8 cellular contexts compared by ENCODE assay signal in the genomic region with DNA sequence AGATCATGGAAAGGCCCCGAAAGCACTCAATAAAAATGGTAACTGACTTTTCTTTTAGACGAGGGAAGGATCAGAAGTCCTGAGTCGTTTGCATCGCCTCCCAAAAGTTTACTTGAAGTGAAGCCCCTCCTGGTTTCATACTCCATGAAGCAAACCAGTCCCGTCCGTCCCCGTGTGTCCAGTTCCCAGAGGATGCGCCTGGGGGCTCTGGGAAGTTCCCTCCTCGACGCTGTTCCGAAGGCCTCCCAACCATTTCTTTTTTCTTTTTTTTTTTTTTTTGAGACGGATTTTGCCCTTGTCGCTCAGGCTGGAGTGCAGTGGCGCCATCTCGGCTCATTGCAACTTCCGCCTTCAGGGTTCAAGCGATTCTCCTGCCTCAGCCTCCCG. TPM values are rescaled to one million over a fixed set of nuclear protein-coding genes. Genes with fewer than 3 reads are reported as not detected.
DNase-seq lines count a peak whose midpoint lies in the region; ATAC-seq, FAIRE-seq and TF ChIP-seq lines count a peak whose summit lies in the region.

No MANE protein-coding gene starts in this region.

- peak overlapping the region; percentile 74 for H3K9ac ChIP-seq in HUES64 (ENCODE audit: low read depth, low read length)
- peak overlapping the region; percentile 94 for H3K9ac ChIP-seq in adipocyte (ENCODE audit: low read length)
- peak overlapping the region; percentile 88; the same call in 1 of the 2 replicates for H3K9ac ChIP-seq in iPS-20b (ENCODE audit: low read depth, low read length)

- peaks cover 7 to 29% of the 10 kb centered on the region in 2 donors for H3K4me1 Mint-ChIP-seq in stimulated activated naive B cell treated with anti-CD40 and anti-IgM and Interleukin-4, amounts not matched to agents 10 μg/mL and 1 μg/mL and 100 μg/mL, for 72 hours

- peak overlapping the region; percentile 70; the same call in 1 of the 2 replicates for H3K27ac ChIP-seq in HUES64 (ENCODE audit: low read depth, low read length)
- peak overlapping the region; percentile 52 for H3K27ac ChIP-seq in iPS-20b (ENCODE audit: low read length)

- H3K36me3 ChIP-seq in HUES64 (ENCODE audit: insufficient read depth, low read length) (peaks cover 17% of the 10 kb centered on the region), adipocyte (ENCODE audit: control insufficient read depth, insufficient read depth, low read length, severe bottlenecking) (peaks cover 17% of the 10 kb centered on the region), iPS-20b (ENCODE audit: insufficient read depth, low read depth, low read length) (peaks cover 20% of the 10 kb centered on the region)

- H3K27me3 Mint-ChIP-seq in stimulated activated naive B cell treated with anti-CD40 and anti-IgM and Interleukin-4, amounts not matched to agents 10 μg/mL and 1 μg/mL and 100 μg/mL, for 72 hours: no peaks in the 10 kb centered on the region

- ATAC-seq in stimulated activated naive B cell treated with anti-CD40 and anti-IgM and Interleukin-4, amounts not matched to agents 10 μg/mL and 1 μg/mL and 100 μg/mL, for 72 hours (replicated peaks): no peak

- H3K4me1 ChIP-seq in HUES64 (ENCODE audit: insufficient read depth, low read length) (no peaks in the 10 kb centered on the region), adipocyte (ENCODE audit: control insufficient read depth, insufficient read depth, low read length) (peaks cover 19% of the 10 kb centered on the region), iPS-20b (ENCODE audit: insufficient read depth, low read length) (no peaks in the 10 kb centered on the region)

- H3K9me3 ChIP-seq in HUES64 (ENCODE audit: insufficient read depth, low read depth, low read length): no peaks in the 10 kb centered on the region
- no peaks in the 10 kb centered on the region for H3K9me3 ChIP-seq in adipocyte (ENCODE audit: control insufficient read depth, low read length)
- H3K9me3 ChIP-seq in iPS-20b (ENCODE audit: insufficient read depth, low read depth, low read length): no peaks in the 10 kb centered on the region

- H3K36me3 Mint-ChIP-seq in stimulated activated naive B cell treated with anti-CD40 and anti-IgM and Interleukin-4, amounts not matched to agents 10 μg/mL and 1 μg/mL and 100 μg/mL, for 72 hours: peaks cover 14 to 20% of the 10 kb centered on the region in 2 donors

- no peaks in the 10 kb centered on the region for H3K9me3 Mint-ChIP-seq in stimulated activated naive B cell treated with anti-CD40 and anti-IgM and Interleukin-4, amounts not matched to agents 10 μg/mL and 1 μg/mL and 100 μg/mL, for 72 hours

- peak overlapping the region; percentile 70 for H3K4me3 ChIP-seq in HUES64 (ENCODE audit: low read length)
- H3K4me3 ChIP-seq in adipocyte (ENCODE audit: low read length): peak overlapping the region; percentile 91
- H3K4me3 ChIP-seq in iPS-20b (ENCODE audit: low read length): peak overlapping the region; percentile 83

- DNase-seq in adipocyte (ENCODE audit: low read depth) (no peak), NCI-H1417 treated with DMSO at 0.1 percent for 48 hours (lab: John Stamatoyannopoulos, UW) (no peak), GDM1 (lab: John Stamatoyannopoulos, UW) (no peak), D721Med (ENCODE audit: insufficient read length, low spot score) (no peak), GF-D8 (lab: John Stamatoyannopoulos, UW) (no peak)
- no peak for DNase-seq in stimulated activated naive B cell treated with anti-CD40 and anti-IgM and Interleukin-4, amounts not matched to agents 10 μg/mL and 1 μg/mL and 100 μg/mL, for 72 hours

- WGBS in HUES64: 52% methylated on average over 18 of the region's 18 CpGs

- no peak for FAIRE-seq in D721Med (lab: Jason Lieb, UNC)

- peak overlapping the region; percentile 91 for H3K27ac Mint-ChIP-seq in stimulated activated naive B cell treated with anti-CD40 and anti-IgM and Interleukin-4, amounts not matched to agents 10 μg/mL and 1 μg/mL and 100 μg/mL, for 72 hours

- peak overlapping the region; percentile 81 to 90 for H3K4me3 Mint-ChIP-seq in stimulated activated naive B cell treated with anti-CD40 and anti-IgM and Interleukin-4, amounts not matched to agents 10 μg/mL and 1 μg/mL and 100 μg/mL, for 72 hours

- H3K27me3 ChIP-seq in HUES64 (ENCODE audit: insufficient read depth, low read length): no peaks in the 10 kb centered on the region
- no peaks in the 10 kb centered on the region for H3K27me3 ChIP-seq in adipocyte (replicated peaks; ENCODE audit: control insufficient read depth, insufficient read depth, low read length)
- H3K27me3 ChIP-seq in iPS-20b (ENCODE audit: insufficient read depth, low read length): no peaks in the 10 kb centered on the region

- TF ChIP-seq CTCF in D721Med (IDR thresholded peaks at IDR 0.05; ENCODE audit: insufficient read depth, missing control alignments): no peak

RNA-seq across cellular contexts. Expression of a gene that starts 0.7 kb away (rescaled TPM):
- polyA plus RNA-seq in HUES64 (2013, experiment 1 of 2): 3.5 TPM
- polyA plus RNA-seq in HUES64 (2013, experiment 2 of 2): 3.5 TPM

RNA-seq across cellular contexts. Expression of a gene that starts 13.3 kb away (rescaled TPM):
- polyA plus RNA-seq in HUES64 (2013, experiment 1 of 2): 147 TPM
- 149 TPM for polyA plus RNA-seq in HUES64 (2013, experiment 2 of 2)

RNA-seq across cellular contexts. Expression of a gene that starts 31.8 kb away (rescaled TPM):
- polyA plus RNA-seq in HUES64 (2013, experiment 1 of 2): not detected
- not detected for polyA plus RNA-seq in HUES64 (2013, experiment 2 of 2)

RNA-seq across cellular contexts. Expression of a gene that starts 53.2 kb away (rescaled TPM):
- 38.7 TPM for polyA plus RNA-seq in HUES64 (2013, experiment 1 of 2)
- polyA plus RNA-seq in HUES64 (2013, experiment 2 of 2): 44.3 TPM
